12 cellular contexts compared by ENCODE assay signal in genomic region chr4:159178147-159178541, GRCh38.
DNase-seq lines count a peak whose midpoint lies in the region; ATAC-seq, FAIRE-seq and TF ChIP-seq lines count a peak whose summit lies in the region.
"Had no signal": no experiment of that assay in that cellular context is flagged by ENCODE, and none has a peak within 500 bp of the region (broad histone marks: within the 10 kb centered on the region; RNA-seq: fewer than 3 reads in every experiment).

No MANE protein-coding gene starts in this region.

- H2BK5ac ChIP-seq in IMR-90 (ENCODE audit: low read depth, low read length, poor library complexity, severe bottlenecking): no peak overlapping the region

- in situ Hi-C loops in IMR-90 (cut with MboI; ENCODE audit: low sequenced_read_pairs): loop anchor here (5.0 to 25.0 kb wide), 2 partner anchors 316 to 916 kb away; no protein-coding TSS in a partner anchor
- in situ Hi-C loops in K562 (cut with MboI): no loop called here
- in situ Hi-C loops in KBM-7 (cut with MboI; ENCODE audit: low pct_unique_long_range_greater_than_20kb, low sequenced_read_pairs): no loop called here

- H2AFZ ChIP-seq in IMR-90 (replicated peaks; ENCODE audit: low read length, poor library complexity): no peak overlapping the region
- no peak overlapping the region for H2AFZ ChIP-seq in K562 (ENCODE audit: low read depth, low read length)

- TF ChIP-seq CTCF in A673 (conservative IDR thresholded peaks at IDR 0.05; ENCODE audit: low read depth, low read length) (no peak), IMR-90 (conservative IDR thresholded peaks at IDR 0.05; ENCODE audit: low read depth, low read length) (no peak), K562 (IDR thresholded peaks at IDR 0.05 in 2 of 3, conservative IDR thresholded peaks at IDR 0.05 in 1 of 3; ENCODE audit: insufficient read depth in 2 of 3, low read depth in 1 of 3, low read length in 3 of 3) (no peak)

- BruUV-seq in A673 (replicated peaks; lab: Mats Ljungman, UMichigan) (no TSS peak), IMR-90 (replicated peaks; lab: Mats Ljungman, UMichigan) (no TSS peak), K562 (replicated peaks; lab: Mats Ljungman, UMichigan) (no TSS peak)

- H3K56ac ChIP-seq in IMR-90 (ENCODE audit: extremely low read depth, insufficient read depth, low read length): no peak overlapping the region

- TF ChIP-seq POLR2A in IMR-90 (IDR thresholded peaks at IDR 0.05; ENCODE audit: low read depth, low read length) (no peak), K562 (conservative IDR thresholded peaks at IDR 0.05) (no peak)

- intact Hi-C loops in A673 (cut with micrococcal nuclease; ENCODE audit: unreplicated experiment): loop anchor here (5.0 kb wide), 2 partner anchors 156 to 181 kb away; no protein-coding TSS in a partner anchor
- intact Hi-C loops in IMR-90 (cut with micrococcal nuclease): loop anchor here (5.0 kb wide), 1 partner anchor 446 kb away; no protein-coding TSS in a partner anchor
- intact Hi-C loops in K562 (cut with micrococcal nuclease): loop anchor here (5.0 kb wide), 2 partner anchors 269 to 276 kb away; no protein-coding TSS in a partner anchor

- FAIRE-seq in GM19239 (lab: Jason Lieb, UNC): peak; percentile 86
- no peak for FAIRE-seq in K562 (lab: Jason Lieb, UNC)

- H3K4me1 ChIP-seq in A673 (ENCODE audit: insufficient read depth, low read length, poor library complexity, severe bottlenecking) (peaks cover 45% of the 10 kb centered on the region), IMR-90 (ENCODE audit: control insufficient read depth, insufficient read depth, low read length) (peaks cover 15% of the 10 kb centered on the region), K562 (replicated peaks in 1 of 2; ENCODE audit: control insufficient read depth in 2 of 2, insufficient read depth in 2 of 2, low read length in 2 of 2) (peaks cover 3 to 17% of the 10 kb centered on the region in 2 experiments; a peak in 3 of 5 replicates)

- H3K27me3 ChIP-seq in A673 (replicated peaks; ENCODE audit: insufficient read depth, low read depth, low read length, poor library complexity): no peaks in the 10 kb centered on the region
- H3K27me3 ChIP-seq in IMR-90 (ENCODE audit: control insufficient read depth, insufficient read depth, low read length): no peaks in the 10 kb centered on the region
- no peaks in the 10 kb centered on the region for H3K27me3 ChIP-seq in K562 (ENCODE audit: control insufficient read depth in 2 of 2, insufficient read depth in 2 of 2, low read length in 2 of 2)

- TF ChIP-seq RAD21 in IMR-90 (IDR thresholded peaks at IDR 0.05; ENCODE audit: low read length) (no peak), K562 (CRISPR knock-in tag; conservative IDR thresholded peaks at IDR 0.05 in 1 of 2, IDR thresholded peaks at IDR 0.05 in 1 of 2) (no peak)

- no peak overlapping the region for H2BK20ac ChIP-seq in IMR-90 (ENCODE audit: low read depth, low read length)

- no CpG with 5 or more reads among the region's 2 CpGs for WGBS in IMR-90 (ENCODE audit: extremely low coverage in 2 of 2, insufficient read length in 1 of 2), 2 experiments
- 62% methylated on average over 2 of the region's 2 CpGs for WGBS in K562 (ENCODE audit: insufficient coverage, low coverage, missing lambda C conversion rate)

- H3K79me2 ChIP-seq in K562 (ENCODE audit: control insufficient read depth, insufficient read depth, low read length): peaks cover 77% of the 10 kb centered on the region

- TF ChIP-seq EP300 in K562 (IDR thresholded peaks at IDR 0.05; ENCODE audit: low read length): no peak

- dilution Hi-C loops in IMR-90 (cut with HindIII; ENCODE audit: low sequenced_read_pairs, unreplicated experiment): no loop called here

- no peak overlapping the region for H2BK120ac ChIP-seq in IMR-90 (ENCODE audit: low read depth, low read length)

- H3K36me3 ChIP-seq in A673 (ENCODE audit: insufficient read depth, low read length, poor library complexity, severe bottlenecking): no peaks in the 10 kb centered on the region
- no peaks in the 10 kb centered on the region for H3K36me3 ChIP-seq in IMR-90 (ENCODE audit: control insufficient read depth, insufficient read depth, low read length)
- no peaks in the 10 kb centered on the region for H3K36me3 ChIP-seq in K562 (ENCODE audit: control insufficient read depth, insufficient read depth, low read length)

- H4K20me1 ChIP-seq in IMR-90 (ENCODE audit: insufficient read depth, low read length): peaks cover 20% of the 10 kb centered on the region
- peaks cover 24% of the 10 kb centered on the region for H4K20me1 ChIP-seq in K562 (replicated peaks; ENCODE audit: control insufficient read depth, insufficient read depth, low read length)

- H3K27ac ChIP-seq in A673 (ENCODE audit: low read depth, low read length, poor library complexity, severe bottlenecking) (no peak overlapping the region), IMR-90 (ENCODE audit: insufficient read depth, low read length) (no peak overlapping the region), K562 (ENCODE audit: extremely low read depth, low read depth, low read length) (no peak overlapping the region)

- no peak overlapping the region for H2AK5ac ChIP-seq in IMR-90 (ENCODE audit: low read depth, low read length)

- H3K4me2 ChIP-seq in IMR-90 (ENCODE audit: low read depth, low read length): no peak overlapping the region
- no peak overlapping the region for H3K4me2 ChIP-seq in K562 (ENCODE audit: insufficient read depth, low read length)

- H3K9me3 ChIP-seq in A673 (ENCODE audit: low read depth, low read length, poor library complexity, severe bottlenecking): no peaks in the 10 kb centered on the region
- H3K9me3 ChIP-seq in IMR-90 (ENCODE audit: control insufficient read depth, insufficient read depth, low read length): no peaks in the 10 kb centered on the region
- H3K9me3 ChIP-seq in K562 (replicated peaks; ENCODE audit: control insufficient read depth, insufficient read depth, low read depth, low read length): no peaks in the 10 kb centered on the region

- H3K4me3 ChIP-seq in A673 (ENCODE audit: low read depth, low read length, poor library complexity, severe bottlenecking) (no peak overlapping the region), IMR-90 (ENCODE audit: insufficient read depth, low read depth, low read length) (no peak overlapping the region), K562 (no peak overlapping the region)

- H3K23ac ChIP-seq in IMR-90 (ENCODE audit: low read depth, low read length): no peak overlapping the region

- H3K9me1 ChIP-seq in IMR-90 (ENCODE audit: insufficient read depth, low read length) (peaks cover 12% of the 10 kb centered on the region), K562 (ENCODE audit: control insufficient read depth, insufficient read depth, low read length) (no peaks in the 10 kb centered on the region)

- no peak overlapping the region for H3K4ac ChIP-seq in IMR-90 (ENCODE audit: low read depth, low read length)

- CTCF ChIA-PET in A673 (lab: Charles Lee) (interaction anchor here (0.7 kb wide), 1 partner anchor 160 kb away, joined by 5 read pairs; no protein-coding TSS in a partner anchor), IMR-90 (lab: Yijun Ruan, JAX) (interaction anchor here (1.4 kb wide), 1 partner anchor 321 kb away, joined by 5 read pairs; no protein-coding TSS in a partner anchor), K562 (lab: Yijun Ruan, JAX; ENCODE audit: low intra/inter-chr PET ratio) (no interaction called here)

- peak; percentile 4; the same call in 1 of the 2 replicates for ATAC-seq in IMR-90 (ENCODE audit: low read depth)
- ATAC-seq in K562: no peak
- ATAC-seq in HG03097 (IDR thresholded peaks at IDR 0.05; ENCODE audit: low FRiP score, unreplicated experiment): no peak
- ATAC-seq: Panc1 had no signal

- peaks cover 21 to 52% of the 10 kb centered on the region in 2 experiments; a peak in 3 of 4 replicates for H3K79me1 ChIP-seq in IMR-90 (ENCODE audit: low read depth in 1 of 2, low read length in 2 of 2)

- peak; percentile 42 for DNase-seq in A673 (ENCODE audit: low spot score)
- no peak for DNase-seq in GM19239 (ENCODE audit: insufficient read length, low spot score)
- peak; percentile 44 for DNase-seq in IMR-90
- DNase-seq in K562 (ENCODE audit: extremely low read depth in 1 of 4, low spot score in 3 of 4): no peak
- DNase-seq in KBM-7: no peak
- DNase-seq in inferior parietal cortex (ENCODE audit: extremely low spot score): no peak
- DNase-seq in NCI-H1436 (lab: John Stamatoyannopoulos, UW): no peak
- DNase-seq: activated CD8-positive, alpha-beta memory T cell treated with anti-CD3 and anti-CD28 coated beads for 24 hours; CD4-positive, alpha-beta memory T cell; posterior cingulate gyrus had no signal

- H4K91ac ChIP-seq in IMR-90 (ENCODE audit: insufficient read depth, low read depth, low read length): no peak overlapping the region

- H4K5ac ChIP-seq in IMR-90 (ENCODE audit: low read depth, low read length): no peak overlapping the region

- H3K9ac ChIP-seq in IMR-90 (ENCODE audit: low read depth, low read length) (no peak overlapping the region), K562 (ENCODE audit: insufficient read depth in 1 of 2, low read depth in 2 of 2, low read length in 2 of 2) (no peak overlapping the region)

- no peak overlapping the region for H3K14ac ChIP-seq in IMR-90 (replicated peaks; ENCODE audit: low read depth, low read length)

- POLR2A ChIA-PET in A673 (lab: Charles Lee; ENCODE audit: low non-redundant PET): interaction anchor here (0.6 kb wide), 1 partner anchor 53 kb away, joined by 9 read pairs; no protein-coding TSS in a partner anchor
- POLR2A ChIA-PET in IMR-90 (lab: Charles Lee; ENCODE audit: unreplicated experiment): no interaction called here
- POLR2A ChIA-PET in K562 (lab: Yijun Ruan, JAX): interaction anchor here (1.1 kb wide), 1 partner anchor 11 kb away, joined by 3 read pairs; no protein-coding TSS in a partner anchor

- H4K8ac ChIP-seq in IMR-90 (ENCODE audit: low read depth in 2 of 2, low read length in 2 of 2): no peak overlapping the region

- H2AK9ac ChIP-seq in IMR-90 (replicated peaks; ENCODE audit: low read depth, low read length, poor library complexity): no peak overlapping the region

- no peak overlapping the region for H2BK15ac ChIP-seq in IMR-90 (ENCODE audit: low read depth, low read length)

- no peak overlapping the region for H3K18ac ChIP-seq in IMR-90 (ENCODE audit: low read depth, low read length)

TF ChIP-seq in IMR-90, 13 proteins besides CTCF, POLR2A, EP300 and RAD21:
- TF ChIP-seq CHD1 (IDR thresholded peaks at IDR 0.05; ENCODE audit: low read depth, low read length) (no peak), CEBPB (IDR thresholded peaks at IDR 0.05; ENCODE audit: low read depth, low read length) (peak; percentile 89), MAZ (IDR thresholded peaks at IDR 0.05; ENCODE audit: borderline replicate concordance, low read depth, low read length) (no peak)
TF ChIP-seq in IMR-90: peak in this region for 1.

TF ChIP-seq in K562, 482 proteins besides CTCF, POLR2A, EP300 and RAD21 (continues in another document):
- TF ChIP-seq CEBPB (tag; IDR thresholded peaks at IDR 0.05): peak; percentile 74

Comparison
In these comparisons a context has a peak if more than half of its experiments do, and no peak if none do; other contexts are left out.
1. DNase-seq: peak in A673 (single experiment) and IMR-90 (single experiment); none in GM19239 (single experiment), K562 (0 of 4), KBM-7 (single experiment), inferior parietal cortex (single experiment) and NCI-H1436 (single experiment).